ENCODE assay signal across 1 cellular context in genomic region chr17:44199553-44200477, GRCh38.
A peak's percentile ranks its signal among the peaks of the same experiment; 100 is the strongest.
TF ChIP-seq lines count a peak whose summit lies in the region.

Gene ATXN7L3 (minus strand): TSS chr17:44199884. CDS start chr17:44198070, 1,814 bp downstream.

TF ChIP-seq in HepG2, 621 proteins besides CTCF, POLR2A, EP300 and RAD21 (continued from another document and continues in another):
- peak; percentile 50; the same call in 1 of the 2 replicates for TF ChIP-seq DMAP1 (CRISPR knock-in tag; IDR thresholded peaks at IDR 0.05)
- TF ChIP-seq HMG20A (CRISPR knock-in tag; IDR thresholded peaks at IDR 0.05; ENCODE audit: borderline replicate concordance), result no peak
- TF ChIP-seq ZNF570 (CRISPR knock-in tag; IDR thresholded peaks at IDR 0.05; ENCODE audit: borderline replicate concordance), result no peak
- peak; percentile 91; the same call in 1 of the 2 replicates for TF ChIP-seq RFXAP (CRISPR knock-in tag; IDR thresholded peaks at IDR 0.05; ENCODE audit: borderline replicate concordance)
- TF ChIP-seq RFX3 (CRISPR knock-in tag; IDR thresholded peaks at IDR 0.05), result no peak
- TF ChIP-seq ZNF772 (CRISPR knock-in tag; IDR thresholded peaks at IDR 0.05), result peak; percentile 73
- 0 out of 2 replicates have a peak, but pooled peaks have one; percentile 35 for TF ChIP-seq TBX2 (CRISPR knock-in tag; IDR thresholded peaks at IDR 0.05; ENCODE audit: borderline replicate concordance)
- TF ChIP-seq PREB (CRISPR knock-in tag; IDR thresholded peaks at IDR 0.05), result no peak
- TF ChIP-seq KLF6 (CRISPR knock-in tag; IDR thresholded peaks at IDR 0.05), result peak; percentile 72; the same call in 1 of the 2 replicates
- 0 out of 2 replicates have a peak, but pooled peaks have one; percentile 12 for TF ChIP-seq ZNF446 (CRISPR knock-in tag; IDR thresholded peaks at IDR 0.05)
- no peak for TF ChIP-seq PITX1 (CRISPR knock-in tag; IDR thresholded peaks at IDR 0.05)
- TF ChIP-seq ETV5 (CRISPR knock-in tag; IDR thresholded peaks at IDR 0.05; ENCODE audit: borderline replicate concordance), result peak; percentile 59; the same call in 1 of the 2 replicates
- no peak for TF ChIP-seq IKZF4 (CRISPR knock-in tag; IDR thresholded peaks at IDR 0.05; ENCODE audit: borderline replicate concordance, low read depth, not compliant biosample characterization)
- no peak for TF ChIP-seq MATR3 (CRISPR knock-in tag; IDR thresholded peaks at IDR 0.05)
- TF ChIP-seq ZBTB43 (CRISPR knock-in tag; conservative IDR thresholded peaks at IDR 0.05), result 0 out of 2 replicates have a peak, but pooled peaks have one; percentile 23
- TF ChIP-seq MEF2D (CRISPR knock-in tag; IDR thresholded peaks at IDR 0.05), result no peak
- TF ChIP-seq ZNF777 (CRISPR knock-in tag; IDR thresholded peaks at IDR 0.05), result peak; percentile 94
- TF ChIP-seq NR2F2 (IDR thresholded peaks at IDR 0.05; ENCODE audit: borderline replicate concordance, low read depth), result no peak
- TF ChIP-seq, protein P1, sequence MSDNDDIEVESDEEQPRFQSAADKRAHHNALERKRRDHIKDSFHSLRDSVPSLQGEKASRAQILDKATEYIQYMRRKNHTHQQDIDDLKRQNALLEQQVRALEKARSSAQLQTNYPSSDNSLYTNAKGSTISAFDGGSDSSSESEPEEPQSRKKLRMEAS (IDR thresholded peaks at IDR 0.05), result peak; percentile 82; the same call in 1 of the 2 replicates
- TF ChIP-seq, protein P2, sequence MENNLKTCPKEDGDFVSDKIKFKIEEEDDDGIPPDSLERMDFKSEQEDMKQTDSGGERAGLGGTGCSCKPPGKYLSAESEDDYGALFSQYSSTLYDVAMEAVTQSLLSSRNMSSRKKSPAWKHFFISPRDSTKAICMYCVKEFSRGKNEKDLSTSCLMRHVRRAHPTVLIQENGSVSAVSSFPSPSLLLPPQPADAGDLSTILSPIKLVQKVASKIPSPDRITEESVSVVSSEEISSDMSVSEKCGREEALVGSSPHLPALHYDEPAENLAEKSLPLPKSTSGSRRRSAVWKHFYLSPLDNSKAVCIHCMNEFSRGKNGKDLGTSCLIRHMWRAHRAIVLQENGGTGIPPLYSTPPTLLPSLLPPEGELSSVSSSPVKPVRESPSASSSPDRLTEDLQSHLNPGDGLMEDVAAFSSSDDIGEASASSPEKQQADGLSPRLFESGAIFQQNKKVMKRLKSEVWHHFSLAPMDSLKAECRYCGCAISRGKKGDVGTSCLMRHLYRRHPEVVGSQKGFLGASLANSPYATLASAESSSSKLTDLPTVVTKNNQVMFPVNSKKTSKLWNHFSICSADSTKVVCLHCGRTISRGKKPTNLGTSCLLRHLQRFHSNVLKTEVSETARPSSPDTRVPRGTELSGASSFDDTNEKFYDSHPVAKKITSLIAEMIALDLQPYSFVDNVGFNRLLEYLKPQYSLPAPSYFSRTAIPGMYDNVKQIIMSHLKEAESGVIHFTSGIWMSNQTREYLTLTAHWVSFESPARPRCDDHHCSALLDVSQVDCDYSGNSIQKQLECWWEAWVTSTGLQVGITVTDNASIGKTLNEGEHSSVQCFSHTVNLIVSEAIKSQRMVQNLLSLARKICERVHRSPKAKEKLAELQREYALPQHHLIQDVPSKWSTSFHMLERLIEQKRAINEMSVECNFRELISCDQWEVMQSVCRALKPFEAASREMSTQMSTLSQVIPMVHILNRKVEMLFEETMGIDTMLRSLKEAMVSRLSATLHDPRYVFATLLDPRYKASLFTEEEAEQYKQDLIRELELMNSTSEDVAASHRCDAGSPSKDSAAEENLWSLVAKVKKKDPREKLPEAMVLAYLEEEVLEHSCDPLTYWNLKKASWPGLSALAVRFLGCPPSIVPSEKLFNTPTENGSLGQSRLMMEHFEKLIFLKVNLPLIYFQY (CRISPR knock-in tag; IDR thresholded peaks at IDR 0.05; ENCODE audit: borderline replicate concordance), result no peak
- TF ChIP-seq GZF1 (CRISPR knock-in tag; IDR thresholded peaks at IDR 0.05), result no peak
- 0 out of 2 replicates have a peak, but pooled peaks have one; percentile 6 for TF ChIP-seq CBFB (CRISPR knock-in tag; IDR thresholded peaks at IDR 0.05)
- no peak for TF ChIP-seq GLI4 (CRISPR knock-in tag; IDR thresholded peaks at IDR 0.05; ENCODE audit: borderline replicate concordance)
- TF ChIP-seq NAIF1 (CRISPR knock-in tag; IDR thresholded peaks at IDR 0.05; ENCODE audit: borderline replicate concordance), result no peak
- TF ChIP-seq PATZ1 (CRISPR knock-in tag; IDR thresholded peaks at IDR 0.05), result peak; percentile 92
- peak in 1 of 2 experiments; percentile 80; a peak in 1 of 4 replicates for TF ChIP-seq KLF16 (CRISPR knock-in tag; IDR thresholded peaks at IDR 0.05)
- TF ChIP-seq LCORL (IDR thresholded peaks at IDR 0.05), result no peak
- TF ChIP-seq LCORL (CRISPR knock-in tag; IDR thresholded peaks at IDR 0.05), result peak; percentile 79; the same call in 1 of the 2 replicates
- TF ChIP-seq PHF8 (CRISPR knock-in tag; IDR thresholded peaks at IDR 0.05), result peak; percentile 22
- TF ChIP-seq POLR2AphosphoS5 (IDR thresholded peaks at IDR 0.05; ENCODE audit: low read depth, low read length), result peak; percentile 59
- no peak for TF ChIP-seq ZFP62 (CRISPR knock-in tag; IDR thresholded peaks at IDR 0.05)
- TF ChIP-seq ELF1 (CRISPR knock-in tag; IDR thresholded peaks at IDR 0.05), result peak; percentile 36; the same call in 1 of the 2 replicates
- peak; percentile 75 for TF ChIP-seq SP1 (IDR thresholded peaks at IDR 0.05)
- peak; percentile 98 for TF ChIP-seq SP1 (CRISPR knock-in tag; IDR thresholded peaks at IDR 0.05)
- TF ChIP-seq, protein P3, sequence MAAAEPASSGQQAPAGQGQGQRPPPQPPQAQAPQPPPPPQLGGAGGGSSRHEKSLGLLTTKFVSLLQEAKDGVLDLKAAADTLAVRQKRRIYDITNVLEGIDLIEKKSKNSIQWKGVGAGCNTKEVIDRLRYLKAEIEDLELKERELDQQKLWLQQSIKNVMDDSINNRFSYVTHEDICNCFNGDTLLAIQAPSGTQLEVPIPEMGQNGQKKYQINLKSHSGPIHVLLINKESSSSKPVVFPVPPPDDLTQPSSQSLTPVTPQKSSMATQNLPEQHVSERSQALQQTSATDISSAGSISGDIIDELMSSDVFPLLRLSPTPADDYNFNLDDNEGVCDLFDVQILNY (CRISPR knock-in tag; conservative IDR thresholded peaks at IDR 0.05), result peak; percentile 22; the same call in 1 of the 2 replicates
- TF ChIP-seq ZNF792 (CRISPR knock-in tag; IDR thresholded peaks at IDR 0.05), result no peak
- no peak for TF ChIP-seq ZNF616 (CRISPR knock-in tag; IDR thresholded peaks at IDR 0.05; ENCODE audit: low read depth)
- no peak for TF ChIP-seq HES4 (CRISPR knock-in tag; IDR thresholded peaks at IDR 0.05; ENCODE audit: borderline replicate concordance)
- TF ChIP-seq ZNF660 (CRISPR knock-in tag; IDR thresholded peaks at IDR 0.05; ENCODE audit: borderline replicate concordance, low read depth), result no peak
- TF ChIP-seq KDM5B (CRISPR knock-in tag; IDR thresholded peaks at IDR 0.05; ENCODE audit: borderline replicate concordance), result no peak
- no peak for TF ChIP-seq ZBTB3 (CRISPR knock-in tag; IDR thresholded peaks at IDR 0.05; ENCODE audit: borderline replicate concordance, low read depth)
- TF ChIP-seq THYN1 (CRISPR knock-in tag; IDR thresholded peaks at IDR 0.05; ENCODE audit: borderline replicate concordance, low read depth), result no peak
- TF ChIP-seq RFXANK (CRISPR knock-in tag; IDR thresholded peaks at IDR 0.05), result no peak; the same call in 1 of the 2 replicates
- TF ChIP-seq, protein P4, sequence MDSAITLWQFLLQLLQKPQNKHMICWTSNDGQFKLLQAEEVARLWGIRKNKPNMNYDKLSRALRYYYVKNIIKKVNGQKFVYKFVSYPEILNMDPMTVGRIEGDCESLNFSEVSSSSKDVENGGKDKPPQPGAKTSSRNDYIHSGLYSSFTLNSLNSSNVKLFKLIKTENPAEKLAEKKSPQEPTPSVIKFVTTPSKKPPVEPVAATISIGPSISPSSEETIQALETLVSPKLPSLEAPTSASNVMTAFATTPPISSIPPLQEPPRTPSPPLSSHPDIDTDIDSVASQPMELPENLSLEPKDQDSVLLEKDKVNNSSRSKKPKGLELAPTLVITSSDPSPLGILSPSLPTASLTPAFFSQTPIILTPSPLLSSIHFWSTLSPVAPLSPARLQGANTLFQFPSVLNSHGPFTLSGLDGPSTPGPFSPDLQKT (CRISPR knock-in tag; IDR thresholded peaks at IDR 0.05; ENCODE audit: borderline replicate concordance), result no peak
- TF ChIP-seq ZNF878 (CRISPR knock-in tag; IDR thresholded peaks at IDR 0.05), result no peak
- TF ChIP-seq SOX6 (IDR thresholded peaks at IDR 0.05), result no peak
- TF ChIP-seq SOX6 (CRISPR knock-in tag; IDR thresholded peaks at IDR 0.05), result no peak; the same call in 1 of the 2 replicates
- TF ChIP-seq SP140L (CRISPR knock-in tag; IDR thresholded peaks at IDR 0.05; ENCODE audit: borderline replicate concordance), result no peak
- TF ChIP-seq NR1H2 (CRISPR knock-in tag; IDR thresholded peaks at IDR 0.05; ENCODE audit: borderline replicate concordance, low read depth), result no peak
- TF ChIP-seq EEA1 (CRISPR knock-in tag; IDR thresholded peaks at IDR 0.05; ENCODE audit: borderline replicate concordance), result no peak
- TF ChIP-seq ZNF207 (IDR thresholded peaks at IDR 0.05; ENCODE audit: borderline replicate concordance), result no peak
- TF ChIP-seq, protein P5, sequence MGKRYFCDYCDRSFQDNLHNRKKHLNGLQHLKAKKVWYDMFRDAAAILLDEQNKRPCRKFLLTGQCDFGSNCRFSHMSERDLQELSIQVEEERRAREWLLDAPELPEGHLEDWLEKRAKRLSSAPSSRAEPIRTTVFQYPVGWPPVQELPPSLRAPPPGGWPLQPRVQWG (CRISPR knock-in tag; IDR thresholded peaks at IDR 0.05; ENCODE audit: borderline replicate concordance, low read depth), result no peak
- TF ChIP-seq, protein P6, sequence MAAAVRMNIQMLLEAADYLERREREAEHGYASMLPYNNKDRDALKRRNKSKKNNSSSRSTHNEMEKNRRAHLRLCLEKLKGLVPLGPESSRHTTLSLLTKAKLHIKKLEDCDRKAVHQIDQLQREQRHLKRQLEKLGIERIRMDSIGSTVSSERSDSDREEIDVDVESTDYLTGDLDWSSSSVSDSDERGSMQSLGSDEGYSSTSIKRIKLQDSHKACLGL (CRISPR knock-in tag; IDR thresholded peaks at IDR 0.05), result 0 out of 2 replicates have a peak, but pooled peaks have one; percentile 5
- no peak for TF ChIP-seq RARG (CRISPR knock-in tag; IDR thresholded peaks at IDR 0.05; ENCODE audit: low read depth)
- no peak for TF ChIP-seq ZNF362 (CRISPR knock-in tag; IDR thresholded peaks at IDR 0.05; ENCODE audit: borderline replicate concordance)
- no peak; the same call in 1 of the 2 replicates for TF ChIP-seq ZNF281 (CRISPR knock-in tag; IDR thresholded peaks at IDR 0.05; ENCODE audit: borderline replicate concordance)
- TF ChIP-seq ZEB1 (IDR thresholded peaks at IDR 0.05; ENCODE audit: insufficient replicate concordance, low read depth), result no peak
